ENCODE assay signal across 28 cellular contexts in the genomic region with DNA sequence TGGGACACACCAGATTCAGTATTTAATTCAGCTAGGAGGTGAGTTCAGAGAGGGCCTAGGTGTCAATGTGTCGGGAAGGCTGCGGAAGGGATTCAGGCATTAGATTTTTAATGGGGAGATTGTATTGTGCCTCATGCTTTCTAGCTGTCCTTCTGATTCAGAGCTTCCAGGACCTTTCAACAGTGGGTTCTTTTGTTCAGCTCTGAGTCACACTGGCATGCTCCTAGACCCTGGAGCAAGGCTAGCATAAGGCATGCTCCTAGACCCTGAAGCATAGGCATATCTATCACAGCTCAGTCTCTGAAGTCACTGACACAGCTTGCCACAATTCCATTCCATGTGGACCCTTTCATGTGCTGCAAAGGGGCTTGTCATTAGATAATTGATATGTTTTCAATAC.
A peak's percentile ranks its signal among the peaks of the same experiment; 100 is the strongest.
DNase-seq lines count a peak whose midpoint lies in the region; ATAC-seq, FAIRE-seq and TF ChIP-seq lines count a peak whose summit lies in the region.
"Had no signal": no experiment of that assay in that cellular context is flagged by ENCODE, and none has a peak within 500 bp of the region (broad histone marks: within the 10 kb centered on the region; RNA-seq: fewer than 3 reads in every experiment).

No MANE protein-coding gene starts in this region.

- no peak overlapping the region for H3K4me3 Mint-ChIP-seq in CD14-positive monocyte
- H3K4me3 Mint-ChIP-seq: CD8-positive, alpha-beta T cell; GM23338; immature natural killer cell; natural killer cell treated with Interleukin-12 subunit alpha and Interleukin-12 subunit beta and Interleukin-15 and Interleukin-18, amount 100 ng/mL, for 72 hours; stimulated activated naive CD8-positive, alpha-beta T cell treated with anti-CD3 and anti-CD28 coated beads, Interleukin-15, amount 100 ng/mL, for 72 hours had no signal

- H3K9me3 ChIP-seq in PC-3 (ENCODE audit: low read length) (no peaks in the 10 kb centered on the region), mesodermal cell (ENCODE audit: control insufficient read depth, low read length) (no peaks in the 10 kb centered on the region), gastroesophageal sphincter (no peaks in the 10 kb centered on the region), spleen (peaks cover 0 to 4% (median 0%) of the 10 kb centered on the region in 8 donors)
- H3K9me3 ChIP-seq: SK-N-SH, tibial artery had no signal

- TF ChIP-seq POLR2A in gastroesophageal sphincter (IDR thresholded peaks at IDR 0.05) = no peak
- TF ChIP-seq POLR2A in spleen (IDR thresholded peaks at IDR 0.05) = no peak

- CTCF ChIA-PET in PC-3 (lab: Charles Lee) = interaction anchor here (0.5 to 0.6 kb wide), 2 partner anchors 193 to 315 kb away, joined by 5 to 13 read pairs; no protein-coding TSS in a partner anchor

- intact Hi-C loops in PC-3 (cut with micrococcal nuclease) (loop anchor here (2.0 kb wide), 1 partner anchor 18 kb away; no protein-coding TSS in a partner anchor), CD14-positive monocyte (cut with micrococcal nuclease) (no loop called here), spleen (cut with DNase I; ENCODE audit: low total_unique reads) (no loop called here)

- no peaks in the 10 kb centered on the region for H3K4me1 Mint-ChIP-seq in CD14-positive monocyte
- H3K4me1 Mint-ChIP-seq: GM23338; immature natural killer cell; stimulated activated naive CD8-positive, alpha-beta T cell treated with anti-CD3 and anti-CD28 coated beads, Interleukin-15, amount 100 ng/mL, for 72 hours had no signal

- no peaks in the 10 kb centered on the region for H3F3A ChIP-seq in PC-3 (ENCODE audit: low read length, unreplicated experiment)

- ATAC-seq in PC-3 = peak; percentile 100
- no peak for ATAC-seq in HG03095 (IDR thresholded peaks at IDR 0.05; ENCODE audit: unreplicated experiment)
- no peak for ATAC-seq in gastroesophageal sphincter
- ATAC-seq: CD8-positive, alpha-beta T cell; GM23338; natural killer cell treated with Interleukin-12 subunit alpha and Interleukin-12 subunit beta and Interleukin-15 and Interleukin-18, amount 100 ng/mL, for 72 hours; sciatic nerve; stimulated activated naive CD8-positive, alpha-beta T cell treated with anti-CD3 and anti-CD28 coated beads, Interleukin-15, amount 100 ng/mL, for 72 hours had no signal

- H3K9ac ChIP-seq in PC-3 (ENCODE audit: low read length) = no peak overlapping the region
- H3K9ac ChIP-seq: parathyroid adenoma, SK-N-SH had no signal

- TF ChIP-seq CTCF in PC-3 (conservative IDR thresholded peaks at IDR 0.05; ENCODE audit: low read depth, low read length) (no peak), bronchial epithelial cell (IDR thresholded peaks at IDR 0.05; ENCODE audit: insufficient read depth, low read length, severe bottlenecking) (no peak), CD14-positive monocyte (IDR thresholded peaks at IDR 0.05) (no peak), gastroesophageal sphincter (IDR thresholded peaks at IDR 0.05) (no peak), spleen (IDR thresholded peaks at IDR 0.05 in 8 of 11, conservative IDR thresholded peaks at IDR 0.05 in 3 of 11) (no peak)

- H3K27ac Mint-ChIP-seq in CD14-positive monocyte = no peak overlapping the region
- H3K27ac Mint-ChIP-seq: CD8-positive, alpha-beta T cell; GM23338; immature natural killer cell; natural killer cell treated with Interleukin-12 subunit alpha and Interleukin-12 subunit beta and Interleukin-15 and Interleukin-18, amount 100 ng/mL, for 72 hours; stimulated activated naive CD8-positive, alpha-beta T cell treated with anti-CD3 and anti-CD28 coated beads, Interleukin-15, amount 100 ng/mL, for 72 hours had no signal

- H3K36me3 Mint-ChIP-seq in CD14-positive monocyte = no peaks in the 10 kb centered on the region
- H3K36me3 Mint-ChIP-seq: CD8-positive, alpha-beta T cell; immature natural killer cell; natural killer cell treated with Interleukin-12 subunit alpha and Interleukin-12 subunit beta and Interleukin-15 and Interleukin-18, amount 100 ng/mL, for 72 hours had no signal

- H3K36me3 ChIP-seq in PC-3 (ENCODE audit: low read depth, low read length) (no peaks in the 10 kb centered on the region), bronchial epithelial cell (ENCODE audit: control insufficient read depth, insufficient read depth, low read length) (no peaks in the 10 kb centered on the region), mesodermal cell (ENCODE audit: control insufficient read depth, insufficient read depth, low read length) (no peaks in the 10 kb centered on the region), gastroesophageal sphincter (no peaks in the 10 kb centered on the region), spleen (no peaks in the 10 kb centered on the region)
- H3K36me3 ChIP-seq: left ventricle myocardium inferior, tibial artery had no signal

- H3K4me3 ChIP-seq in PC-3 (ENCODE audit: low read length) (no peak overlapping the region), bronchial epithelial cell (ENCODE audit: low read depth, low read length) (no peak overlapping the region), mesodermal cell (ENCODE audit: extremely low read depth, insufficient read depth, low read length, poor library complexity, severe bottlenecking) (no peak overlapping the region), gastroesophageal sphincter (no peak overlapping the region), spleen (no peak overlapping the region)
- H3K4me3 ChIP-seq: dorsolateral prefrontal cortex, GM23338, left ventricle myocardium inferior, tibial artery had no signal

- H3K27me3 ChIP-seq in PC-3 (ENCODE audit: low read length) (no peaks in the 10 kb centered on the region), bronchial epithelial cell (ENCODE audit: control insufficient read depth, insufficient read depth, low read length) (no peaks in the 10 kb centered on the region), gastroesophageal sphincter (no peaks in the 10 kb centered on the region), spleen (replicated peaks in 1 of 7) (no peaks in the 10 kb centered on the region)
- H3K27me3 ChIP-seq: dorsolateral prefrontal cortex, tibial artery had no signal

- H3K27ac ChIP-seq in PC-3 (ENCODE audit: low read length) = peak overlapping the region; percentile 44
- peak overlapping the region; percentile 61 for H3K27ac ChIP-seq in mesodermal cell (ENCODE audit: low read depth, low read length, severe bottlenecking)
- H3K27ac ChIP-seq in gastroesophageal sphincter = no peak overlapping the region
- no peak overlapping the region for H3K27ac ChIP-seq in spleen
- H3K27ac ChIP-seq: dorsolateral prefrontal cortex, left ventricle myocardium inferior, parathyroid adenoma, RWPE1, tibial artery, VCaP had no signal

- H3K9me2 ChIP-seq in PC-3 (replicated peaks; ENCODE audit: low read length) = no peaks in the 10 kb centered on the region
- H3K9me2 ChIP-seq: SK-N-SH had no signal

- no peak overlapping the region for H3K4me2 ChIP-seq in PC-3 (ENCODE audit: low read length)
- H3K4me2 ChIP-seq: GM23338, SK-N-SH had no signal

- H2AFZ ChIP-seq in PC-3 (ENCODE audit: low read length) = no peak overlapping the region
- H2AFZ ChIP-seq: GM23338, parathyroid adenoma had no signal

- POLR2A ChIA-PET in PC-3 (lab: Charles Lee; ENCODE audit: unreplicated experiment) = interaction anchor here (0.5 kb wide), 1 partner anchor 13 kb away, joined by 4 read pairs; no protein-coding TSS in a partner anchor

- FAIRE-seq in bronchial epithelial cell (lab: Jason Lieb, UNC) = no peak
- FAIRE-seq: G401.6 had no signal

- H4K20me1 ChIP-seq in PC-3 (ENCODE audit: low read length) = no peaks in the 10 kb centered on the region

- WGBS in mesodermal cell (ENCODE audit: insufficient coverage in 2 of 2), 2 experiments = 63 to 76% methylated on average over 2 of the region's 2 CpGs
- 84% methylated on average over 2 of the region's 2 CpGs; no CpG with 5 or more reads in 1 of the 2 donors for WGBS in gastroesophageal sphincter (ENCODE audit: low coverage in 1 of 2), 2 donors
- WGBS in spleen, 5 donors = 94 to 100% (median 95%) methylated on average over 2 of the region's 2 CpGs

- BruUV-seq in PC-3 (replicated peaks; lab: Mats Ljungman, UMichigan) = no TSS peak

- peaks cover 8% of the 10 kb centered on the region; the same call in 1 of the 2 replicates for H3K4me1 ChIP-seq in PC-3 (ENCODE audit: insufficient read depth, low read length)
- H3K4me1 ChIP-seq in mesodermal cell (ENCODE audit: control insufficient read depth, insufficient read depth, low read length, poor library complexity, severe bottlenecking) = peaks cover 5% of the 10 kb centered on the region
- no peaks in the 10 kb centered on the region for H3K4me1 ChIP-seq in gastroesophageal sphincter
- no peaks in the 10 kb centered on the region for H3K4me1 ChIP-seq in spleen
- H3K4me1 ChIP-seq: left ventricle myocardium inferior, parathyroid adenoma, tibial artery had no signal

- no peaks in the 10 kb centered on the region for H3K79me2 ChIP-seq in PC-3 (ENCODE audit: low read length)
- H3K79me2 ChIP-seq: parathyroid adenoma had no signal

- peaks cover 0 to 6% (median 0%) of the 10 kb centered on the region in 7 donors for H3K9me3 Mint-ChIP-seq in CD14-positive monocyte
- H3K9me3 Mint-ChIP-seq: CD8-positive, alpha-beta T cell; GM23338; stimulated activated naive CD8-positive, alpha-beta T cell treated with anti-CD3 and anti-CD28 coated beads, Interleukin-15, amount 100 ng/mL, for 72 hours had no signal

- no peaks in the 10 kb centered on the region for H3K27me3 Mint-ChIP-seq in CD14-positive monocyte (ENCODE audit: low read depth in 3 of 3)
- H3K27me3 Mint-ChIP-seq: natural killer cell treated with Interleukin-12 subunit alpha and Interleukin-12 subunit beta and Interleukin-15 and Interleukin-18, amount 100 ng/mL, for 72 hours; stimulated activated naive CD8-positive, alpha-beta T cell treated with anti-CD3 and anti-CD28 coated beads, Interleukin-15, amount 100 ng/mL, for 72 hours had no signal

- DNase-seq in A172 (ENCODE audit: low spot score) (peak; percentile 18), PC-3 (peak; percentile 77), bronchial epithelial cell (ENCODE audit: low read depth) (peak; percentile 43), CD14-positive monocyte (ENCODE audit: low spot score) (no peak), spleen (no peak)
- DNase-seq: 8988T; activated naive CD4-positive, alpha-beta T cell treated with anti-CD3 and anti-CD28 coated beads, Interleukin-2, amount 50 U/mL, for 16 hours; CD8-positive, alpha-beta T cell; immature natural killer cell; KBM-7; left ventricle myocardium inferior; NCI-H1436; NCI-H526; SK-N-SH; stimulated activated CD4-positive, alpha-beta T cell treated with anti-CD3 and anti-CD28 coated beads, Interleukin-15, amount 100 ng/mL, for 24 hours; stimulated activated naive CD8-positive, alpha-beta T cell treated with anti-CD3 and anti-CD28 coated beads, Interleukin-15, amount 100 ng/mL, for 72 hours; tibial artery had no signal

- no peak for TF ChIP-seq EP300 in gastroesophageal sphincter (IDR thresholded peaks at IDR 0.05)

Comparison
In these comparisons a context has a peak if more than half of its experiments do, and no peak if none do; other contexts are left out.
1. DNase-seq: peak in A172 (single experiment), PC-3 (single experiment) and bronchial epithelial cell (single experiment); none in CD14-positive monocyte (single experiment) and spleen (single experiment).
2. H3K27ac ChIP-seq: peak in PC-3 (single experiment) and mesodermal cell (single experiment); none in gastroesophageal sphincter (0 of 4) and spleen (0 of 8).